ENCODE assay signal across 11 cellular contexts in the genomic region with DNA sequence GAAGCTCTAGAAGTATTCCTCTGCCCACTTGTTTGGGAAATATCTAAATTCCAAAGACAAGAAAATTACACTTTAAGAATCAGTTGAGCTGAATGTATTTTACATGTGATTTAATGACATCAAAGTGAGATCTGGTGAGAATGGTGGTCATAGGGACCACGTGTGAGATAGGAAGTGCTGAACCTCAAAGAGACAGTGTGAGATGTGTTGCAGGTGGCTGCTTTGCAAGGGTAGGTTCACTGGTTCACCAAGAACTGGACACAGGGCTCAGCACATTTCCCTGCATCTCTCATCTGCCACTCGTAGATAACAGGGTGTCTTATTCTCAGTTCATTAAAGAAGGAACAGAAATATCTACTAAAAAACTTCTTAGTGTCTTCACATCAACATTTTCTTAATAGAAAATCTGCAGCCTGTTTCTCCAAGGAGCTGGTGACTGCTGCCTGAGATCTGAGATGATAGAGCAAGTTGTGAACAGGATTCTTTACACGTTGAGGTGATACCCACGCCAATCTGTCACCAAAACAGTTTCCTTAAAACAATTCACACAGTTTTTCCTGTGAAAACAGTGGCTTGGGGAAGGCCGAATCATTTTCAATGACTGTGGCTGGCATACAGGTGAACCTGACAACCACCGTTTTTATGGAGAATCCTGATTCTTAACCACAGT. TPM values are rescaled to one million over a fixed set of nuclear protein-coding genes. Genes with fewer than 3 reads are reported as not detected.
DNase-seq lines count a peak whose midpoint lies in the region; ATAC-seq and TF ChIP-seq lines count a peak whose summit lies in the region.
"Had no signal": no experiment of that assay in that cellular context is flagged by ENCODE, and none has a peak within 500 bp of the region (broad histone marks: within the 10 kb centered on the region; RNA-seq: fewer than 3 reads in every experiment).

No MANE protein-coding gene starts in this region.

- ATAC-seq in GM21723 (IDR thresholded peaks at IDR 0.05; ENCODE audit: unreplicated experiment) (peak; percentile 77), HG03469 (IDR thresholded peaks at IDR 0.05; ENCODE audit: unreplicated experiment) (peak; percentile 35), esophagus mucosa (no peak)
- peak; percentile 59 for ATAC-seq in stimulated activated memory B cell treated with anti-CD40 and anti-IgM and Interleukin-4, amounts not matched to agents 10 μg/mL and 1 μg/mL and 100 μg/mL, for 72 hours

- no peaks in the 10 kb centered on the region for H3K4me1 ChIP-seq in mammary epithelial cell (ENCODE audit: insufficient read depth, low read length)

- H3K27me3 Mint-ChIP-seq in stimulated activated memory B cell treated with anti-CD40 and anti-IgM and Interleukin-4, amounts not matched to agents 10 μg/mL and 1 μg/mL and 100 μg/mL, for 72 hours = no peaks in the 10 kb centered on the region

- no peak overlapping the region for H3K27ac ChIP-seq in mammary epithelial cell (ENCODE audit: insufficient read depth, low read depth, low read length)

- no peak overlapping the region for H3K4me2 ChIP-seq in mammary epithelial cell (ENCODE audit: insufficient read depth, low read depth, low read length)

- no peaks in the 10 kb centered on the region for H3K36me3 ChIP-seq in mammary epithelial cell (ENCODE audit: insufficient read depth, low read length)

- BruUV-seq in mammary epithelial cell (replicated peaks; lab: Mats Ljungman, UMichigan) = no TSS peak

- H3K9me3 ChIP-seq in mammary epithelial cell (replicated peaks; ENCODE audit: insufficient read depth, low read length) = peaks cover 5% of the 10 kb centered on the region

- H3K36me3 Mint-ChIP-seq in stimulated activated memory B cell treated with anti-CD40 and anti-IgM and Interleukin-4, amounts not matched to agents 10 μg/mL and 1 μg/mL and 100 μg/mL, for 72 hours = peaks cover 23% of the 10 kb centered on the region

- no peak overlapping the region for H3K9ac ChIP-seq in mammary epithelial cell (ENCODE audit: insufficient read depth, low read length)

- dilution Hi-C loops in mammary epithelial cell (cut with HindIII; ENCODE audit: low sequenced_read_pairs) = no loop called here

- 58% methylated on average over 6 of the region's 6 CpGs for WGBS in mammary epithelial cell (ENCODE audit: low coverage, missing lambda C conversion rate)

- no peak for TF ChIP-seq CTCF in mammary epithelial cell (conservative IDR thresholded peaks at IDR 0.05 in 1 of 2, IDR thresholded peaks at IDR 0.05 in 1 of 2; ENCODE audit: extremely low read depth in 1 of 2, insufficient read depth in 1 of 2, low read depth in 1 of 2, low read length in 2 of 2)

- no peaks in the 10 kb centered on the region for H3K27me3 ChIP-seq in mammary epithelial cell (ENCODE audit: insufficient read depth, low read length)

- no peak overlapping the region for H3K4me3 ChIP-seq in mammary epithelial cell (replicated peaks in 1 of 3; ENCODE audit: insufficient read depth in 1 of 3, low read depth in 2 of 3, low read length in 3 of 3)

- no peaks in the 10 kb centered on the region for H3K9me3 Mint-ChIP-seq in stimulated activated memory B cell treated with anti-CD40 and anti-IgM and Interleukin-4, amounts not matched to agents 10 μg/mL and 1 μg/mL and 100 μg/mL, for 72 hours
- H3K9me3 Mint-ChIP-seq: T-helper 1 cell treated with Interleukin-12 subunit alpha and Interleukin-12 subunit beta and Interleukin-4 antibody, amounts not matched to agents 30 μg/mL and 1 μg/mL, for 36 hours had no signal

- H3K79me2 ChIP-seq in mammary epithelial cell (ENCODE audit: insufficient read depth, low read length) = no peaks in the 10 kb centered on the region

- intact Hi-C loops in mammary epithelial cell (cut with micrococcal nuclease) = no loop called here

- H2AFZ ChIP-seq in mammary epithelial cell (ENCODE audit: low read depth, low read length) = no peak overlapping the region

- H3K4me1 Mint-ChIP-seq in stimulated activated memory B cell treated with anti-CD40 and anti-IgM and Interleukin-4, amounts not matched to agents 10 μg/mL and 1 μg/mL and 100 μg/mL, for 72 hours = peaks cover 87% of the 10 kb centered on the region

- DNase-seq in activated gamma-delta T cell treated with Interleukin-2 at 50 U/mL for 16 hours (peak; percentile 28), activated gamma-delta T cell (lab: John Stamatoyannopoulos, UW) (no peak), putamen (ENCODE audit: low spot score) (no peak), mammary epithelial cell (no peak)
- DNase-seq: islet precursor cell had no signal

- peak overlapping the region; percentile 95 for H3K27ac Mint-ChIP-seq in stimulated activated memory B cell treated with anti-CD40 and anti-IgM and Interleukin-4, amounts not matched to agents 10 μg/mL and 1 μg/mL and 100 μg/mL, for 72 hours
- H3K27ac Mint-ChIP-seq: T-helper 1 cell treated with Interleukin-12 subunit alpha and Interleukin-12 subunit beta and Interleukin-4 antibody, amounts not matched to agents 30 μg/mL and 1 μg/mL, for 36 hours had no signal

- peak overlapping the region; percentile 80 for H3K4me3 Mint-ChIP-seq in stimulated activated memory B cell treated with anti-CD40 and anti-IgM and Interleukin-4, amounts not matched to agents 10 μg/mL and 1 μg/mL and 100 μg/mL, for 72 hours
- H3K4me3 Mint-ChIP-seq: T-helper 1 cell treated with Interleukin-12 subunit alpha and Interleukin-12 subunit beta and Interleukin-4 antibody, amounts not matched to agents 30 μg/mL and 1 μg/mL, for 36 hours had no signal

- in situ Hi-C loops in mammary epithelial cell (cut with MboI; ENCODE audit: low sequenced_read_pairs in 2 of 2) = loop anchor here in 1 of 2 donors (25.0 kb wide), 1 partner anchor 343 kb away; no protein-coding TSS in a partner anchor

- H4K20me1 ChIP-seq in mammary epithelial cell (ENCODE audit: insufficient read depth, low read length) = no peaks in the 10 kb centered on the region

- CTCF ChIA-PET in mammary epithelial cell (lab: Charles Lee; ENCODE audit: low non-redundant PET) = no interaction called here

RNA-seq across cellular contexts. Expression of a gene that starts 7.2 kb away (rescaled TPM):
- total RNA-seq in mammary epithelial cell (not detected), esophagus mucosa (not detected)
- not detected for polyA plus RNA-seq in mammary epithelial cell
- polyA minus RNA-seq in mammary epithelial cell = not detected
- total RNA-seq: urinary bladder had no signal

RNA-seq across cellular contexts. Expression of a gene that starts 27.6 kb away (rescaled TPM):
- not detected for total RNA-seq in mammary epithelial cell
- polyA plus RNA-seq in mammary epithelial cell = not detected
- polyA minus RNA-seq in mammary epithelial cell = not detected
- total RNA-seq in esophagus mucosa = not detected
- total RNA-seq: urinary bladder had no signal
- polyA plus RNA-seq: urinary bladder had no signal
